ENCODE assay signal across 14 cellular contexts in genomic region chrX:13890806-13891205, GRCh38.
DNase-seq lines count a peak whose midpoint lies in the region; ATAC-seq and TF ChIP-seq lines count a peak whose summit lies in the region.
"Had no signal": no experiment of that assay in that cellular context is flagged by ENCODE, and none has a peak within 500 bp of the region (broad histone marks: within the 10 kb centered on the region; RNA-seq: fewer than 3 reads in every experiment).

No MANE protein-coding gene starts in this region.

- H3K9me3 ChIP-seq in breast epithelium, result no peaks in the 10 kb centered on the region
- no peaks in the 10 kb centered on the region for H3K9me3 ChIP-seq in mammary epithelial cell (replicated peaks; ENCODE audit: insufficient read depth, low read length)
- no peaks in the 10 kb centered on the region for H3K9me3 ChIP-seq in Caco-2
- H3K9me3 ChIP-seq in right lobe of liver, result no peaks in the 10 kb centered on the region
- H3K9me3 ChIP-seq: HAP-1 had no signal

- TF ChIP-seq CTCF in breast epithelium (IDR thresholded peaks at IDR 0.05), result no peak
- TF ChIP-seq CTCF in mammary epithelial cell (conservative IDR thresholded peaks at IDR 0.05 in 1 of 2, IDR thresholded peaks at IDR 0.05 in 1 of 2; ENCODE audit: extremely low read depth in 1 of 2, insufficient read depth in 1 of 2, low read depth in 1 of 2, low read length in 2 of 2), result no peak
- no peak for TF ChIP-seq CTCF in Caco-2 (IDR thresholded peaks at IDR 0.05; ENCODE audit: insufficient read depth in 1 of 2, low read depth in 1 of 2, low read length in 1 of 2, severe bottlenecking in 1 of 2, unreplicated experiment in 1 of 2)
- TF ChIP-seq CTCF in RWPE1 (conservative IDR thresholded peaks at IDR 0.05; ENCODE audit: low read depth), result no peak
- TF ChIP-seq CTCF in right lobe of liver (IDR thresholded peaks at IDR 0.05), result no peak

- H3K9ac ChIP-seq in mammary epithelial cell (ENCODE audit: insufficient read depth, low read length), result no peak overlapping the region

- no peaks in the 10 kb centered on the region for H3K36me3 ChIP-seq in breast epithelium
- no peaks in the 10 kb centered on the region for H3K36me3 ChIP-seq in mammary epithelial cell (ENCODE audit: insufficient read depth, low read length)
- H3K36me3 ChIP-seq in Caco-2 (ENCODE audit: control insufficient read depth, insufficient read depth, low read length), result no peaks in the 10 kb centered on the region
- H3K36me3 ChIP-seq in right lobe of liver, result no peaks in the 10 kb centered on the region
- H3K36me3 ChIP-seq: HAP-1 had no signal

- 26% methylated on average over 3 of the region's 3 CpGs for WGBS in mammary epithelial cell (ENCODE audit: low coverage, missing lambda C conversion rate)
- WGBS in right lobe of liver (ENCODE audit: insufficient coverage, low coverage, low lambda C conversion rate, missing lambda C conversion rate), result 11% methylated on average over 2 of the region's 3 CpGs

- H3K27me3 ChIP-seq in breast epithelium (peaks cover 0 to 61% of the 10 kb centered on the region in 2 donors), mammary epithelial cell (ENCODE audit: insufficient read depth, low read length) (no peaks in the 10 kb centered on the region), Caco-2 (replicated peaks; ENCODE audit: control insufficient read depth, insufficient read depth, low read length) (no peaks in the 10 kb centered on the region), right lobe of liver (no peaks in the 10 kb centered on the region)

- POLR2A ChIA-PET in Caco-2 (lab: Charles Lee) (no interaction called here), RWPE1 (lab: Yijun Ruan, JAX; ENCODE audit: low non-redundant PET) (no interaction called here)

- ATAC-seq in HG03460 (IDR thresholded peaks at IDR 0.05; ENCODE audit: unreplicated experiment), result no peak
- ATAC-seq in right lobe of liver, result no peak
- ATAC-seq: CD8-positive, alpha-beta T cell; HepG2 had no signal

- no peak overlapping the region for H2AFZ ChIP-seq in mammary epithelial cell (ENCODE audit: low read depth, low read length)

- intact Hi-C loops in breast epithelium (cut with DNase I; ENCODE audit: low total_unique reads) (no loop called here), mammary epithelial cell (cut with micrococcal nuclease) (loop anchor here (10.0 kb wide), 1 partner anchor 236 kb away; the partner anchor contains the start of gene TCEANC), Caco-2 (cut with micrococcal nuclease; ENCODE audit: unreplicated experiment) (no loop called here), right lobe of liver (cut with DNase I) (no loop called here)
- intact Hi-C loops in dendritic cell treated with granulocyte-macrophage colony-stimulating factor and Interleukin-4, amounts not matched to agents 40 ng/mL and 50 ng/mL, for 4 days (cut with micrococcal nuclease), result no loop called here

- H3K79me2 ChIP-seq in mammary epithelial cell (ENCODE audit: insufficient read depth, low read length), result no peaks in the 10 kb centered on the region

- no peaks in the 10 kb centered on the region for H3K36me3 Mint-ChIP-seq in dendritic cell treated with granulocyte-macrophage colony-stimulating factor and Interleukin-4, amounts not matched to agents 40 ng/mL and 50 ng/mL, for 4 days (ENCODE audit: low read depth)
- H3K36me3 Mint-ChIP-seq in Caco-2 (ENCODE audit: insufficient read depth, unreplicated experiment), result no peaks in the 10 kb centered on the region
- H3K36me3 Mint-ChIP-seq: CD14-positive monocyte; CD8-positive, alpha-beta T cell had no signal

- no peak overlapping the region for H3K4me2 ChIP-seq in mammary epithelial cell (ENCODE audit: insufficient read depth, low read depth, low read length)

- CTCF ChIA-PET in mammary epithelial cell (lab: Charles Lee; ENCODE audit: low non-redundant PET), result no interaction called here
- CTCF ChIA-PET in Caco-2 (lab: Charles Lee), result no interaction called here
- CTCF ChIA-PET in RWPE1 (lab: Yijun Ruan, JAX), result no interaction called here

- no peaks in the 10 kb centered on the region for H3K9me3 Mint-ChIP-seq in dendritic cell treated with granulocyte-macrophage colony-stimulating factor and Interleukin-4, amounts not matched to agents 40 ng/mL and 50 ng/mL, for 4 days
- no peaks in the 10 kb centered on the region for H3K9me3 Mint-ChIP-seq in Caco-2 (ENCODE audit: unreplicated experiment)
- H3K9me3 Mint-ChIP-seq: CD14-positive monocyte; CD8-positive, alpha-beta T cell had no signal

- no peaks in the 10 kb centered on the region for H3K27me3 Mint-ChIP-seq in dendritic cell treated with granulocyte-macrophage colony-stimulating factor and Interleukin-4, amounts not matched to agents 40 ng/mL and 50 ng/mL, for 4 days
- H3K27me3 Mint-ChIP-seq in Caco-2 (ENCODE audit: insufficient read depth, unreplicated experiment), result peaks cover 2% of the 10 kb centered on the region

- DNase-seq in breast epithelium (ENCODE audit: low spot score in 2 of 2) (no peak), mammary epithelial cell (no peak), substantia nigra (lab: John Stamatoyannopoulos, UW) (no peak), Caco-2 (no peak), RWPE1 (ENCODE audit: low spot score) (no peak), right lobe of liver (no peak)
- DNase-seq: CD8-positive, alpha-beta T cell; DMS53 had no signal

- no peak overlapping the region for H3K4me3 Mint-ChIP-seq in dendritic cell treated with granulocyte-macrophage colony-stimulating factor and Interleukin-4, amounts not matched to agents 40 ng/mL and 50 ng/mL, for 4 days
- no peak overlapping the region for H3K4me3 Mint-ChIP-seq in Caco-2 (ENCODE audit: unreplicated experiment)
- H3K4me3 Mint-ChIP-seq: CD8-positive, alpha-beta T cell had no signal

- in situ Hi-C loops in mammary epithelial cell (cut with MboI; ENCODE audit: low sequenced_read_pairs in 2 of 2), result no loop called here

- peaks cover 9% of the 10 kb centered on the region for H3K4me1 Mint-ChIP-seq in dendritic cell treated with granulocyte-macrophage colony-stimulating factor and Interleukin-4, amounts not matched to agents 40 ng/mL and 50 ng/mL, for 4 days (ENCODE audit: low read depth)
- no peaks in the 10 kb centered on the region for H3K4me1 Mint-ChIP-seq in Caco-2 (ENCODE audit: low read depth, unreplicated experiment)

- no peaks in the 10 kb centered on the region for H4K20me1 ChIP-seq in mammary epithelial cell (ENCODE audit: insufficient read depth, low read length)

- H3K4me3 ChIP-seq in breast epithelium, result no peak overlapping the region
- H3K4me3 ChIP-seq in mammary epithelial cell (replicated peaks in 1 of 3; ENCODE audit: insufficient read depth in 1 of 3, low read depth in 2 of 3, low read length in 3 of 3), result no peak overlapping the region
- H3K4me3 ChIP-seq in Caco-2 (ENCODE audit: low read depth, low read length), result no peak overlapping the region
- no peak overlapping the region for H3K4me3 ChIP-seq in right lobe of liver
- H3K4me3 ChIP-seq: HAP-1 had no signal

- H3K27ac ChIP-seq in breast epithelium (peak overlapping the region; percentile 49 to 73), mammary epithelial cell (ENCODE audit: insufficient read depth, low read depth, low read length) (no peak overlapping the region), substantia nigra (ENCODE audit: low read depth, low read length, poor library complexity, severe bottlenecking) (peak overlapping the region; percentile 83), RWPE1 (no peak overlapping the region), right lobe of liver (no peak overlapping the region)
- H3K27ac ChIP-seq: 22Rv1 had no signal

- TF ChIP-seq POLR2A in breast epithelium (IDR thresholded peaks at IDR 0.05), result no peak
- no peak for TF ChIP-seq POLR2A in right lobe of liver (IDR thresholded peaks at IDR 0.05)

- dilution Hi-C loops in mammary epithelial cell (cut with HindIII; ENCODE audit: low sequenced_read_pairs), result no loop called here

- BruUV-seq in mammary epithelial cell (replicated peaks; lab: Mats Ljungman, UMichigan), result no TSS peak
- BruUV-seq in Caco-2 (replicated peaks; lab: Mats Ljungman, UMichigan), result no TSS peak

- H3K4me1 ChIP-seq in breast epithelium (no peaks in the 10 kb centered on the region), mammary epithelial cell (ENCODE audit: insufficient read depth, low read length) (peaks cover 44% of the 10 kb centered on the region), Caco-2 (no peaks in the 10 kb centered on the region), right lobe of liver (no peaks in the 10 kb centered on the region)
- H3K4me1 ChIP-seq: HAP-1 had no signal

- peak overlapping the region; percentile 81 for H3K27ac Mint-ChIP-seq in dendritic cell treated with granulocyte-macrophage colony-stimulating factor and Interleukin-4, amounts not matched to agents 40 ng/mL and 50 ng/mL, for 4 days
- H3K27ac Mint-ChIP-seq in Caco-2 (ENCODE audit: unreplicated experiment), result no peak overlapping the region
- H3K27ac Mint-ChIP-seq: CD8-positive, alpha-beta T cell had no signal

Comparison
In these comparisons a context has a peak if more than half of its experiments do, and no peak if none do; other contexts are left out.
1. H3K27ac ChIP-seq: peak in breast epithelium (2 of 2) and substantia nigra (single experiment); none in mammary epithelial cell (single experiment), RWPE1 (single experiment) and right lobe of liver (0 of 3).